ENCODE assay signal across 8 cellular contexts in genomic region chr7:2870471-2870941, GRCh38.
DNase-seq lines count a peak whose midpoint lies in the region; ATAC-seq lines count a peak whose summit lies in the region.

No MANE protein-coding gene starts in this region.

- H3K4me3 ChIP-seq in skin epidermis, result peak overlapping the region in 3 of 7 experiments; percentile 0 to 9 (median 3)

- intact Hi-C loops in head of caudate nucleus (cut with DNase I), result no loop called here

- peak; percentile 63 for ATAC-seq in GM19463 (IDR thresholded peaks at IDR 0.05; ENCODE audit: unreplicated experiment)

- DNase-seq in AG08396 (ENCODE audit: low spot score) (peak; percentile 56), NCI-H69 (lab: John Stamatoyannopoulos, UW) (peak; percentile 86), activated T-helper 1 cell treated with Interleukin-2 at 50 U/mL for 16 hours (ENCODE audit: low read depth) (peak; percentile 27), head of caudate nucleus (peak in 22 of 42 donors; percentile 8 to 59 (median 34)), NCI-H1105 treated with DMSO at 0.1 percent for 48 hours (lab: John Stamatoyannopoulos, UW) (no peak)
- DNase-seq in NK-92 treated with Interleukin-12 subunit alpha and Interleukin-12 subunit beta, amount 100 ng/mL, for 24 hours (lab: John Stamatoyannopoulos, UW), result no peak

- peak overlapping the region in 12 of 21 experiments; percentile 3 to 69 (median 37) for H3K27ac ChIP-seq in skin epidermis

Comparison
In these comparisons a context has a peak if more than half of its experiments do, and no peak if none do; other contexts are left out.
1. DNase-seq: peak in AG08396 (single experiment), NCI-H69 (single experiment), activated T-helper 1 cell treated with Interleukin-2 at 50 U/mL for 16 hours (single experiment) and head of caudate nucleus (22 of 42); none in NK-92 treated with Interleukin-12 subunit alpha and Interleukin-12 subunit beta, amount 100 ng/mL, for 24 hours (single experiment) and NCI-H1105 treated with DMSO at 0.1 percent for 48 hours (single experiment).